Comparison of ENCODE assay signal across 8 cellular contexts in the genomic region with DNA sequence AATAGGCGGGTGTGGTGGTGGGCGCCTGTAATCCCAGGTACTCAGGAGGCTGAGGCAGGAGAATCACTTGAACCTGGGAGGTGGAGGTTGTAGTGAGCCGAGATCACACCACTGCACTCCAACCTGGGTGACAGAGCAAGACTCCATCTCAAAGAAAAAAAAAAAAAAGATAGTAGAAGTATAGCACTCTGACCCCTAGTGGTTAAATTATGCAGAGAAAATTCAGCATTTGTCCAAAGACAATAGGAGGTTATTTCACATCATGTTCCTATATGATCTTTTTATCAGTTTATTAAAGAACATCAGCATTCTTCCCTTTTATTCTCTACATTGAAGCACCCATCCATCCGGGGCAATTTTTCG. TPM values are rescaled to one million over a fixed set of nuclear protein-coding genes. Genes with fewer than 3 reads are reported as not detected.
DNase-seq lines count a peak whose midpoint lies in the region; ATAC-seq and TF ChIP-seq lines count a peak whose summit lies in the region.
"Not testable (repeated sequence)": the region's sequence is repeated elsewhere in the genome, so short reads cannot be mapped to it uniquely, and the experiment has no call there.

No MANE protein-coding gene starts in this region.

- peak overlapping the region; percentile 75 for H3K27ac Mint-ChIP-seq in activated naive CD8-positive, alpha-beta T cell treated with anti-CD3 and anti-CD28 coated beads, Interleukin-2, amount 10 ng/mL, durations not matched to agents 7 days and 5 days
- H3K27ac Mint-ChIP-seq in naive thymus-derived CD4-positive, alpha-beta T cell = peak overlapping the region in 2 of 9 donors; percentile 41 to 56

- not testable (repeated sequence) for H3K9me3 ChIP-seq in Panc1 (ENCODE audit: control insufficient read depth, insufficient read depth, low read depth, low read length); naive thymus-derived CD4-positive, alpha-beta T cell (ENCODE audit: control insufficient read depth in 2 of 3, low read length in 3 of 3); vagina

- not testable (repeated sequence) for H3K36me3 Mint-ChIP-seq in activated naive CD8-positive, alpha-beta T cell treated with anti-CD3 and anti-CD28 coated beads, Interleukin-2, amount 10 ng/mL, durations not matched to agents 7 days and 5 days; naive thymus-derived CD4-positive, alpha-beta T cell

- peak overlapping the region; percentile 32 for H3K4me3 Mint-ChIP-seq in activated naive CD8-positive, alpha-beta T cell treated with anti-CD3 and anti-CD28 coated beads, Interleukin-2, amount 10 ng/mL, durations not matched to agents 7 days and 5 days
- H3K4me3 Mint-ChIP-seq in naive thymus-derived CD4-positive, alpha-beta T cell = peak overlapping the region in 4 of 10 donors; percentile 17 to 59 (median 44)

- not testable (repeated sequence) for TF ChIP-seq POLR2A in NB4 (IDR thresholded peaks at IDR 0.05; ENCODE audit: extremely low read depth, insufficient read length); vagina (IDR thresholded peaks at IDR 0.05)

- not testable (repeated sequence) for H3K4me1 ChIP-seq in Panc1 (ENCODE audit: control insufficient read depth, insufficient read depth, low read length); naive thymus-derived CD4-positive, alpha-beta T cell (ENCODE audit: control insufficient read depth in 2 of 2, insufficient read depth in 2 of 2, low read length in 2 of 2); vagina

- in situ Hi-C loops in Panc1 (cut with HindIII; ENCODE audit: low pct_unique_long_range_greater_than_20kb, low sequenced_read_pairs) = not testable (repeated sequence)

- not testable (repeated sequence) for H3K27me3 Mint-ChIP-seq in activated naive CD8-positive, alpha-beta T cell treated with anti-CD3 and anti-CD28 coated beads, Interleukin-2, amount 10 ng/mL, durations not matched to agents 7 days and 5 days; naive thymus-derived CD4-positive, alpha-beta T cell

- CTCF ChIA-PET in Panc1 (lab: Charles Lee) = not testable (repeated sequence)
- CTCF ChIA-PET in naive thymus-derived CD4-positive, alpha-beta T cell (lab: Charles Lee) = interaction anchor here (0.7 to 2.8 kb wide), 12 partner anchors 8 to 319 kb away, joined by 3 to 29 read pairs (median 6); no protein-coding TSS in a partner anchor

- not testable (repeated sequence) for H3K9me3 Mint-ChIP-seq in activated naive CD8-positive, alpha-beta T cell treated with anti-CD3 and anti-CD28 coated beads, Interleukin-2, amount 10 ng/mL, durations not matched to agents 7 days and 5 days; naive thymus-derived CD4-positive, alpha-beta T cell

- not testable (repeated sequence) for H3K4me3 ChIP-seq in NB4 (ENCODE audit: low read depth, low read length); naive thymus-derived CD4-positive, alpha-beta T cell (ENCODE audit: low read length); vagina
- H3K4me3 ChIP-seq in Panc1 (ENCODE audit: low read depth in 2 of 2, low read length in 2 of 2) = peak overlapping the region in 1 of 2 experiments; percentile 47; a peak in 3 of 4 replicates

- not testable (repeated sequence) for H3K36me3 ChIP-seq in Panc1 (ENCODE audit: control insufficient read depth, insufficient read depth, low read length); naive thymus-derived CD4-positive, alpha-beta T cell (ENCODE audit: control insufficient read depth in 2 of 3, insufficient read depth in 3 of 3, low read length in 3 of 3); vagina

- not testable (repeated sequence) for H3K27me3 ChIP-seq in Panc1 (ENCODE audit: control insufficient read depth, insufficient read depth, low read length); naive thymus-derived CD4-positive, alpha-beta T cell (ENCODE audit: control insufficient read depth in 2 of 2, insufficient read depth in 2 of 2, low read length in 2 of 2); vagina

- POLR2A ChIA-PET in Panc1 (lab: Charles Lee); activated naive CD8-positive, alpha-beta T cell treated with anti-CD3 and anti-CD28 coated beads, Interleukin-2, amount 10 ng/mL, durations not matched to agents 7 days and 5 days (lab: Charles Lee): not testable (repeated sequence)
- POLR2A ChIA-PET in naive thymus-derived CD4-positive, alpha-beta T cell (lab: Charles Lee) = interaction anchor here (1.4 to 2.1 kb wide), 3 partner anchors 124 to 209 kb away, joined by 4 to 9 read pairs (median 8); no protein-coding TSS in a partner anchor

- TF ChIP-seq CTCF in NB4 (IDR thresholded peaks at IDR 0.05; ENCODE audit: low read depth, low read length) (peak; percentile 10), Panc1 (IDR thresholded peaks at IDR 0.05) (peak; percentile 62), vagina (IDR thresholded peaks at IDR 0.05) (peak in 2 of 3 experiments; percentile 37 to 53)

- H3K27ac ChIP-seq in Panc1 (ENCODE audit: low read length); naive thymus-derived CD4-positive, alpha-beta T cell (ENCODE audit: low read depth, low read length); vagina: not testable (repeated sequence)

- BruUV-seq in Panc1 (replicated peaks; lab: Mats Ljungman, UMichigan) = not testable (repeated sequence)

- ATAC-seq in Panc1 = peak; percentile 61
- peak; percentile 48 for ATAC-seq in activated naive CD8-positive, alpha-beta T cell treated with anti-CD3 and anti-CD28 coated beads, Interleukin-2, amount 10 ng/mL, durations not matched to agents 7 days and 5 days (ENCODE audit: low read depth)
- peak; percentile 90 for ATAC-seq in naive thymus-derived CD4-positive, alpha-beta T cell

- peaks cover 16% of the 10 kb centered on the region for H3K4me1 Mint-ChIP-seq in activated naive CD8-positive, alpha-beta T cell treated with anti-CD3 and anti-CD28 coated beads, Interleukin-2, amount 10 ng/mL, durations not matched to agents 7 days and 5 days
- H3K4me1 Mint-ChIP-seq in naive thymus-derived CD4-positive, alpha-beta T cell = peaks cover 6 to 31% (median 16%) of the 10 kb centered on the region in 7 donors

- intact Hi-C loops in Panc1 (cut with micrococcal nuclease; ENCODE audit: unreplicated experiment) (loop anchor here (1.0 to 5.0 kb wide), 2 partner anchors 238 to 437 kb away; no protein-coding TSS in a partner anchor), vagina (cut with DNase I) (loop anchor here (5.0 kb wide), 1 partner anchor 242 kb away; no protein-coding TSS in a partner anchor)
- intact Hi-C loops in naive thymus-derived CD4-positive, alpha-beta T cell (cut with micrococcal nuclease) = loop anchor here (1.0 to 2.0 kb wide), 4 partner anchors 210 to 437 kb away; partner anchors contain the start of gene MBOAT1 (in 1 of the 2)

- DNase-seq in EH (ENCODE audit: low read depth) (peak; percentile 53), H4 (ENCODE audit: low spot score) (peak; percentile 30), NB4 (ENCODE audit: low read depth) (peak; percentile 61), foreskin melanocyte (peak; percentile 24)
- DNase-seq in Panc1 (ENCODE audit: low read depth, low spot score); activated naive CD8-positive, alpha-beta T cell treated with anti-CD3 and anti-CD28 coated beads, Interleukin-2, amount 10 ng/mL, durations not matched to agents 7 days and 5 days; vagina (ENCODE audit: extremely low spot score in 2 of 2): not testable (repeated sequence)
- DNase-seq in naive thymus-derived CD4-positive, alpha-beta T cell = peak in 7 of 9 donors; percentile 30 to 67 (median 57)

RNA-seq across cellular contexts. Expression of gene CDKAL1, which starts 5.2 kb away (rescaled TPM):
- total RNA-seq in H4 (2014; rRNA removed; shearing (Covaris generic)) = 14.5 and 15.2 TPM in 2 replicates
- total RNA-seq in Panc1 (2021; ENCODE audit: unreplicated experiment) = 14.5 TPM
- 5.1 TPM for polyA plus RNA-seq in Panc1 (2012; ENCODE audit: insufficient read length)
- total RNA-seq in activated naive CD8-positive, alpha-beta T cell treated with anti-CD3 and anti-CD28 coated beads, Interleukin-2, amount 10 ng/mL, durations not matched to agents 7 days and 5 days = 10 to 100 TPM; 22.7 to 24.4 TPM
- total RNA-seq in naive thymus-derived CD4-positive, alpha-beta T cell = 10 to 100 TPM; 23.6 to 30.3 (median 25.0) TPM
- 10 to 100 TPM; 31.6 to 35.8 TPM for polyA plus RNA-seq in naive thymus-derived CD4-positive, alpha-beta T cell
- total RNA-seq in vagina = 11.3 TPM

Comparison
In these comparisons a context has a peak if more than half of its experiments do, and no peak if none do; other contexts are left out.
1. CTCF ChIP-seq: peak in every context shown above with its lines; median percentile 62 in Panc1; 45 in vagina; 10 in NB4.